Comparison of ENCODE assay signal across 16 cellular contexts in the genomic region with DNA sequence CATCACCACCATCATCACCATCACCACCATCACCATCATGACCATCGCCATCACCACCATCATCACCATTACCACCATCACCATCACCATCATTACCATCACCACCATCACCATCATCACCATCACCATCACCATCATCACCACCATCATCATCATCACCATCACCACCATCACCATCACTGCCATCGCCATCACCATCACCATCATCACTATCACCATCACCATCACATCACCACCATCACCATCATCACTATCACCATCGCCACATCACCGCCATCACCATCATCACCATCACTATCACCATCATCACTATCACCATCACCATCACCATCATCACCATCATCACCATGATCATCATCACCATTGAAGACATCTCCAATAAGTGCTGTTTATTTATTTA. TPM values are rescaled to one million over a fixed set of nuclear protein-coding genes. Genes with fewer than 3 reads are reported as not detected.
A peak's percentile ranks its signal among the peaks of the same experiment; 100 is the strongest.
DNase-seq lines count a peak whose midpoint lies in the region; ATAC-seq, FAIRE-seq and TF ChIP-seq lines count a peak whose summit lies in the region.
"Had no signal": no experiment of that assay in that cellular context is flagged by ENCODE, and none has a peak within 500 bp of the region (broad histone marks: within the 10 kb centered on the region; RNA-seq: fewer than 3 reads in every experiment).

No MANE protein-coding gene starts in this region.

- H3K27ac ChIP-seq in neuronal stem cell (replicated peaks; ENCODE audit: low read length): no peak overlapping the region
- H3K27ac ChIP-seq: BLaER1 had no signal

- no peak overlapping the region for H3K27ac Mint-ChIP-seq in stimulated activated effector memory CD8-positive, alpha-beta T cell treated with anti-CD3 and anti-CD28 coated beads, Interleukin-12 subunit alpha, Interleukin-12 subunit beta, amount 100 ng/mL, for 72 hours

- no peak for TF ChIP-seq CTCF in D721Med (IDR thresholded peaks at IDR 0.05; ENCODE audit: insufficient read depth, missing control alignments)
- TF ChIP-seq CTCF in bronchial epithelial cell (IDR thresholded peaks at IDR 0.05; ENCODE audit: insufficient read depth, low read length, severe bottlenecking): no peak

- H3K9me3 ChIP-seq in neuronal stem cell (replicated peaks in 1 of 2; ENCODE audit: control insufficient read depth in 2 of 2, insufficient read depth in 1 of 2, low read depth in 1 of 2, low read length in 2 of 2): peaks cover 0 to 3% of the 10 kb centered on the region in 2 donors
- H3K9me3 ChIP-seq: HAP-1 had no signal

- no peak overlapping the region for H4K8ac ChIP-seq in neuronal stem cell (ENCODE audit: low read depth, low read length)

- H3K4me1 ChIP-seq in neuronal stem cell (ENCODE audit: control insufficient read depth in 2 of 2, insufficient read depth in 1 of 2, low read depth in 1 of 2, low read length in 2 of 2): no peaks in the 10 kb centered on the region
- H3K4me1 ChIP-seq: HAP-1 had no signal

- H3K9me3 Mint-ChIP-seq in stimulated activated effector memory CD8-positive, alpha-beta T cell treated with anti-CD3 and anti-CD28 coated beads, Interleukin-12 subunit alpha, Interleukin-12 subunit beta, amount 100 ng/mL, for 72 hours: peaks cover 6% of the 10 kb centered on the region

- DNase-seq in D721Med (ENCODE audit: insufficient read length, low spot score) (no peak), HTR-8/SVneo (ENCODE audit: insufficient read length, low spot score) (no peak), bronchial epithelial cell (ENCODE audit: low read depth) (no peak), neuronal stem cell (ENCODE audit: low spot score) (no peak)
- DNase-seq in central memory CD4-positive, alpha-beta T cell: no peak
- no peak for DNase-seq in stimulated activated effector memory CD8-positive, alpha-beta T cell treated with anti-CD3 and anti-CD28 coated beads, Interleukin-12 subunit alpha, Interleukin-12 subunit beta, amount 100 ng/mL, for 72 hours (ENCODE audit: low spot score in 2 of 2)
- DNase-seq: 8988T, AML-193, DMS 273 treated with DMSO at 0.1 percent for 48 hours, GOT3 had no signal

- FAIRE-seq in D721Med (lab: Jason Lieb, UNC) (peak; percentile 35), HTR-8/SVneo (lab: Jason Lieb, UNC) (peak; percentile 100), bronchial epithelial cell (lab: Jason Lieb, UNC) (peak; percentile 96)
- FAIRE-seq: GM12892, GM19239 had no signal

- no peak overlapping the region for H2BK15ac ChIP-seq in neuronal stem cell (ENCODE audit: low read length)

- no peak overlapping the region for H3K9ac ChIP-seq in neuronal stem cell (ENCODE audit: low read depth, low read length, poor library complexity)
- H3K9ac ChIP-seq: BLaER1 had no signal

- WGBS in neuronal stem cell (ENCODE audit: extremely low coverage in 2 of 2, insufficient read length in 2 of 2, insufficient replicate concordance in 1 of 2), 2 donors: 100% methylated on average over 2 of the region's 4 CpGs; no CpG with 5 or more reads in 1 of the 2 donors

- H3K79me1 ChIP-seq in neuronal stem cell (ENCODE audit: low read depth, low read length): no peaks in the 10 kb centered on the region

- H2AFZ ChIP-seq in neuronal stem cell (ENCODE audit: low read length): no peak overlapping the region

- H3K4me3 Mint-ChIP-seq in stimulated activated effector memory CD8-positive, alpha-beta T cell treated with anti-CD3 and anti-CD28 coated beads, Interleukin-12 subunit alpha, Interleukin-12 subunit beta, amount 100 ng/mL, for 72 hours: no peak overlapping the region

- H3K4me3 ChIP-seq in bronchial epithelial cell (ENCODE audit: low read depth, low read length) (no peak overlapping the region), neuronal stem cell (ENCODE audit: low read length in 2 of 2) (peak overlapping the region in 1 of 2 donors; percentile 53)
- H3K4me3 ChIP-seq: BLaER1, HAP-1 had no signal

- H3K36me3 Mint-ChIP-seq in stimulated activated effector memory CD8-positive, alpha-beta T cell treated with anti-CD3 and anti-CD28 coated beads, Interleukin-12 subunit alpha, Interleukin-12 subunit beta, amount 100 ng/mL, for 72 hours: no peaks in the 10 kb centered on the region

- H3K4me1 Mint-ChIP-seq in stimulated activated effector memory CD8-positive, alpha-beta T cell treated with anti-CD3 and anti-CD28 coated beads, Interleukin-12 subunit alpha, Interleukin-12 subunit beta, amount 100 ng/mL, for 72 hours: peaks cover 6% of the 10 kb centered on the region

- H2BK5ac ChIP-seq in neuronal stem cell (ENCODE audit: low read length): no peak overlapping the region

- H2AK5ac ChIP-seq in neuronal stem cell (ENCODE audit: low read depth, low read length): no peak overlapping the region

- no peak for ATAC-seq in stimulated activated effector memory CD8-positive, alpha-beta T cell treated with anti-CD3 and anti-CD28 coated beads, Interleukin-12 subunit alpha, Interleukin-12 subunit beta, amount 100 ng/mL, for 72 hours
- ATAC-seq in GM18517 (IDR thresholded peaks at IDR 0.05; ENCODE audit: unreplicated experiment): no peak

- no peak overlapping the region for H2BK12ac ChIP-seq in neuronal stem cell (ENCODE audit: low read length)

- H4K91ac ChIP-seq in neuronal stem cell (ENCODE audit: low read depth, low read length, poor library complexity): no peak overlapping the region

- H3K27me3 ChIP-seq in bronchial epithelial cell (ENCODE audit: control insufficient read depth, insufficient read depth, low read length) (peaks cover 5% of the 10 kb centered on the region), neuronal stem cell (ENCODE audit: control insufficient read depth in 3 of 3, insufficient read depth in 3 of 3, low read depth in 1 of 3, low read length in 3 of 3) (peaks cover 0 to 17% (median 0%) of the 10 kb centered on the region in 3 experiments)
- H3K27me3 ChIP-seq: BLaER1 had no signal

- H3K4ac ChIP-seq in neuronal stem cell (ENCODE audit: low read length): no peak overlapping the region

- peak overlapping the region; percentile 15 for H3K23ac ChIP-seq in neuronal stem cell (ENCODE audit: low read depth, low read length, poor library complexity)

- no peak overlapping the region for H3K14ac ChIP-seq in neuronal stem cell (ENCODE audit: low read length)

- H3K4me2 ChIP-seq in neuronal stem cell (ENCODE audit: insufficient read depth, low read length, poor library complexity, severe bottlenecking): no peak overlapping the region
- H3K4me2 ChIP-seq: BLaER1 had no signal

- H2BK120ac ChIP-seq in neuronal stem cell (ENCODE audit: low read depth, low read length): no peak overlapping the region

- no peaks in the 10 kb centered on the region for H3K36me3 ChIP-seq in bronchial epithelial cell (ENCODE audit: control insufficient read depth, insufficient read depth, low read length)
- no peaks in the 10 kb centered on the region for H3K36me3 ChIP-seq in neuronal stem cell (replicated peaks in 1 of 2; ENCODE audit: control insufficient read depth in 2 of 2, insufficient read depth in 2 of 2, low read length in 2 of 2)
- H3K36me3 ChIP-seq: BLaER1, HAP-1 had no signal

- no peak overlapping the region for H3K18ac ChIP-seq in neuronal stem cell (ENCODE audit: low read length)

RNA-seq across cellular contexts. Expression of a gene that starts 16.8 kb away (rescaled TPM):
- 7.2 and 8.4 TPM in 2 replicates for total RNA-seq in bronchial epithelial cell
- 17.1 TPM for polyA plus RNA-seq in neuronal stem cell (2013, experiment 1 of 2)
- 17.1 TPM for polyA plus RNA-seq in neuronal stem cell (2013, experiment 2 of 2)

RNA-seq across cellular contexts. Expression of a gene that starts 36.2 kb away (rescaled TPM):
- total RNA-seq in bronchial epithelial cell: 0.26 and 0.38 TPM in 2 replicates
- 1.2 TPM for polyA plus RNA-seq in neuronal stem cell (2013, experiment 1 of 2)
- polyA plus RNA-seq in neuronal stem cell (2013, experiment 2 of 2): 0.90 TPM
- total RNA-seq: G401 had no signal
